ENCODE assay signal across 10 cellular contexts in genomic region chr5:149860801-149861322, GRCh38.
DNase-seq lines count a peak whose midpoint lies in the region; ATAC-seq lines count a peak whose summit lies in the region.
"Had no signal": no experiment of that assay in that cellular context is flagged by ENCODE, and none has a peak within 500 bp of the region (broad histone marks: within the 10 kb centered on the region; RNA-seq: fewer than 3 reads in every experiment).

No MANE protein-coding gene starts in this region.

- H3K4me1 Mint-ChIP-seq in activated naive CD8-positive, alpha-beta T cell treated with anti-CD3 and anti-CD28 coated beads, Interleukin-2, amount 50 U/mL, for 24 hours: peaks cover 11% of the 10 kb centered on the region

- ATAC-seq in GM19351 (IDR thresholded peaks at IDR 0.05; ENCODE audit: unreplicated experiment) (peak; percentile 90), HG03139 (IDR thresholded peaks at IDR 0.05; ENCODE audit: unreplicated experiment) (peak; percentile 62)
- ATAC-seq in activated naive CD8-positive, alpha-beta T cell treated with anti-CD3 and anti-CD28 coated beads, Interleukin-2, amount 50 U/mL, for 24 hours: peak; percentile 26

- H3K9me3 Mint-ChIP-seq in activated naive CD8-positive, alpha-beta T cell treated with anti-CD3 and anti-CD28 coated beads, Interleukin-2, amount 50 U/mL, for 24 hours: no peaks in the 10 kb centered on the region

- no peak overlapping the region for H3K4me3 Mint-ChIP-seq in activated naive CD8-positive, alpha-beta T cell treated with anti-CD3 and anti-CD28 coated beads, Interleukin-2, amount 50 U/mL, for 24 hours

- in situ Hi-C loops in ACHN (cut with HindIII; ENCODE audit: low pct_ligation_motif_present, low pct_unique_long_range_greater_than_20kb, low sequenced_read_pairs): no loop called here

- H3K27me3 Mint-ChIP-seq in activated naive CD8-positive, alpha-beta T cell treated with anti-CD3 and anti-CD28 coated beads, Interleukin-2, amount 50 U/mL, for 24 hours: no peaks in the 10 kb centered on the region

- peak overlapping the region; percentile 74 for H3K27ac Mint-ChIP-seq in activated naive CD8-positive, alpha-beta T cell treated with anti-CD3 and anti-CD28 coated beads, Interleukin-2, amount 50 U/mL, for 24 hours

- H3K36me3 Mint-ChIP-seq in activated naive CD8-positive, alpha-beta T cell treated with anti-CD3 and anti-CD28 coated beads, Interleukin-2, amount 50 U/mL, for 24 hours (ENCODE audit: low read depth): peaks cover 2% of the 10 kb centered on the region

- DNase-seq in ACHN: peak; percentile 26
- DNase-seq in activated naive CD8-positive, alpha-beta T cell treated with anti-CD3 and anti-CD28 coated beads, Interleukin-2, amount 50 U/mL, for 24 hours: peak; percentile 19
- DNase-seq in cerebellum (ENCODE audit: low spot score): no peak
- no peak for DNase-seq in NCI-H2081 (lab: John Stamatoyannopoulos, UW)
- no peak for DNase-seq in NCI-H2171 (lab: John Stamatoyannopoulos, UW)
- DNase-seq in 8988T: no peak
- DNase-seq: DND-41, foreskin melanocyte had no signal

Comparison
In these comparisons a context has a peak if more than half of its experiments do, and no peak if none do; other contexts are left out.
1. DNase-seq: peak in ACHN (single experiment) and activated naive CD8-positive, alpha-beta T cell treated with anti-CD3 and anti-CD28 coated beads, Interleukin-2, amount 50 U/mL, for 24 hours (single experiment); none in cerebellum (single experiment), NCI-H2081 (0 of 2), NCI-H2171 (single experiment) and 8988T (single experiment).
2. ATAC-seq: peak in every context shown above with its lines; median percentile 90 in GM19351; 62 in HG03139; 26 in activated naive CD8-positive, alpha-beta T cell treated with anti-CD3 and anti-CD28 coated beads, Interleukin-2, amount 50 U/mL, for 24 hours.